8 cellular contexts compared by ENCODE assay signal in the genomic region with DNA sequence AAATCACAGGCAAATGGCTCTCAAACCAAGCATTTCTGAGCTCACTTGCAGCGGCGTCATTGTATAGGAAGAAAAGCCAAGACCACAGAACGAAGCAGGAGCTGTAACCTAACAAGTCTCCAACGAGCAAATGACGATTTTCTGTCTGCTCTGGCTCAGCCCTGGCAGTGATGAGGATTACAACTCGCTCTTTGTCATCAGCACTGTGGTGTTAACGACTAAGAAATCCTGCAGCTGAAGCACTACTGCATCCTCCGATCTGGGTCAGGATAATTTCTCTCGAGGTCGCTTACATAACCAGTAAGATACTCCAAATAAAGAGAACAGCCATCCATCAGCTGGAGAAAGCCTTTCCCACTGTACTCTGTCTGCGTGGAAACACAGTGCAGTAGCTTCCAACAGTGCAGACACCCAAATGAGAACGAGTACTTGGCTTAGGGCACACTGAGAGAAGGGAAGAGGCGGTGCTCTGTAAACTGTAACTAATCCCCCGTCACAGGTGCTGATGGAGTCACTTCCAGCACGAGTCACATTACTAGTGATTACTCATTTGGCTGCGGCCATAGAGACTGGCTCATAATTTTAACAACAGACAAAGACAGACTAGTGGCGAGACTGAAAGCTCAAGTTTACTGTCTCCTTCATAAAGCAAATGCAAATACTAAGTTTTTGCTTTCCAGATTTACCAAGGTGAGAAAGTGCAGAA.
DNase-seq lines count a peak whose midpoint lies in the region; ATAC-seq and TF ChIP-seq lines count a peak whose summit lies in the region.

No MANE protein-coding gene starts in this region.

- TF ChIP-seq POLR2A in uterus (IDR thresholded peaks at IDR 0.05) = peak; percentile 85 to 87

- no peaks in the 10 kb centered on the region for H3K27me3 ChIP-seq in psoas muscle (ENCODE audit: insufficient read depth in 3 of 3, low read length in 2 of 3)
- H3K27me3 ChIP-seq in uterus = no peaks in the 10 kb centered on the region

- TF ChIP-seq CTCF in GM12873 (IDR thresholded peaks at IDR 0.05; ENCODE audit: insufficient read depth, low read depth, low read length, missing control alignments) (peak; percentile 37), psoas muscle (IDR thresholded peaks at IDR 0.05) (peak; percentile 47), uterus (IDR thresholded peaks at IDR 0.05) (peak in 3 of 4 experiments; percentile 29 to 71 (median 34))

- intact Hi-C loops in left ventricle myocardium superior (cut with micrococcal nuclease) = loop anchor here (5.0 kb wide), 1 partner anchor 37 kb away; no protein-coding TSS in a partner anchor
- intact Hi-C loops in psoas muscle (cut with DNase I) = loop anchor here (5.0 to 10.0 kb wide), 4 partner anchors 196 to 443 kb away; partner anchors contain the start of gene JMJD1C (in 1 of the 2)
- intact Hi-C loops in uterus (cut with DNase I; ENCODE audit: low total_unique reads) = no loop called here

- H3K4me1 ChIP-seq in psoas muscle (peaks cover 14% of the 10 kb centered on the region), uterus (no peaks in the 10 kb centered on the region)

- H3K4me3 ChIP-seq in psoas muscle (peak overlapping the region; percentile 86), uterus (peak overlapping the region; percentile 54 to 61)

- WGBS in psoas muscle, 3 donors = 0 to 1% (median 1%) methylated on average over 17 of the region's 17 CpGs

- DNase-seq in NCI-H1105 treated with DMSO at 0.1 percent for 48 hours (lab: John Stamatoyannopoulos, UW) = peak; percentile 91
- peak; percentile 97 for DNase-seq in SW480 (ENCODE audit: low spot score)
- DNase-seq in amniotic stem cell (lab: John Stamatoyannopoulos, UW) = peak; percentile 76
- DNase-seq in left ventricle myocardium superior = peak; percentile 58
- peak; percentile 65 to 84 for DNase-seq in psoas muscle
- peak; percentile 75 to 92 for DNase-seq in uterus

- peak overlapping the region; percentile 98 for H3K27ac ChIP-seq in psoas muscle
- H3K27ac ChIP-seq in uterus = peak overlapping the region; percentile 90 to 97

- peak; percentile 98 for ATAC-seq in HG02642 (IDR thresholded peaks at IDR 0.05; ENCODE audit: poor library complexity, unreplicated experiment)
- ATAC-seq in left ventricle myocardium superior = peak; percentile 97
- ATAC-seq in psoas muscle = peak; percentile 95 to 99 (median 96)

- H3K9me3 ChIP-seq in psoas muscle (no peaks in the 10 kb centered on the region), uterus (no peaks in the 10 kb centered on the region)

- H3K36me3 ChIP-seq in psoas muscle (ENCODE audit: insufficient read depth in 1 of 2, low read depth in 1 of 2) = no peaks in the 10 kb centered on the region
- no peaks in the 10 kb centered on the region for H3K36me3 ChIP-seq in uterus

Comparison
In these comparisons a context has a peak if more than half of its experiments do, and no peak if none do; other contexts are left out.
1. Peak in every context shown above with its lines: DNase-seq, ATAC-seq, H3K4me3 ChIP-seq and H3K27ac ChIP-seq.